23 cellular contexts compared by ENCODE assay signal in genomic region chr15:63640146-63640545, GRCh38. TPM values are rescaled to one million over a fixed set of nuclear protein-coding genes. Genes with fewer than 3 reads are reported as not detected.
"Had no signal": no experiment of that assay in that cellular context is flagged by ENCODE, and none has a peak within 500 bp of the region (broad histone marks: within the 10 kb centered on the region; RNA-seq: fewer than 3 reads in every experiment).

No MANE protein-coding gene starts in this region.

- H3K27ac Mint-ChIP-seq: activated B cell treated with CpG ODN at 0.5 μM for 24 hours; activated CD4-positive, alpha-beta T cell treated with anti-CD3 and anti-CD28 coated beads, Interleukin-2, amount 10 ng/mL, durations not matched to agents 24 days and 14 days; activated naive CD4-positive, alpha-beta T cell treated with anti-CD3 and anti-CD28 coated beads, Interleukin-2, amount 50 U/mL, for 72 hours had no signal

- H3K4me1 ChIP-seq: breast epithelium had no signal

- H3K27me3 Mint-ChIP-seq: activated B cell treated with CpG ODN at 0.5 μM for 24 hours; activated CD4-positive, alpha-beta T cell treated with anti-CD3 and anti-CD28 coated beads, Interleukin-2, amount 10 ng/mL, durations not matched to agents 24 days and 14 days; T-cell had no signal

- H3K9me3 Mint-ChIP-seq: activated B cell treated with CpG ODN at 0.5 μM for 24 hours; activated CD4-positive, alpha-beta T cell treated with anti-CD3 and anti-CD28 coated beads, Interleukin-2, amount 10 ng/mL, durations not matched to agents 24 days and 14 days; activated naive CD4-positive, alpha-beta T cell treated with anti-CD3 and anti-CD28 coated beads, Interleukin-2, amount 50 U/mL, for 72 hours; T-cell had no signal

- H3K27ac ChIP-seq: breast epithelium had no signal

- H3K27me3 ChIP-seq: breast epithelium had no signal

- H3K9me3 ChIP-seq: breast epithelium had no signal

- H3K4me3 Mint-ChIP-seq: activated B cell treated with CpG ODN at 0.5 μM for 24 hours; activated CD4-positive, alpha-beta T cell treated with anti-CD3 and anti-CD28 coated beads, Interleukin-2, amount 10 ng/mL, durations not matched to agents 24 days and 14 days; T-cell had no signal

- H3K4me1 Mint-ChIP-seq: activated B cell treated with CpG ODN at 0.5 μM for 24 hours, T-cell had no signal

- H3K4me3 ChIP-seq: breast epithelium, K562 had no signal

- ATAC-seq: activated naive CD4-positive, alpha-beta T cell treated with anti-CD3 and anti-CD28 coated beads, Interleukin-2, amount 50 U/mL, for 72 hours; K562; T-cell had no signal

- DNase-seq: activated B cell treated with CpG ODN at 0.5 μM for 24 hours; activated CD4-positive, alpha-beta T cell treated with anti-CD3 and anti-CD28 coated beads for 1 hour; activated CD4-positive, alpha-beta T cell treated with anti-CD3 and anti-CD28 coated beads, Interleukin-2, amount 10 ng/mL, durations not matched to agents 24 days and 14 days; activated CD4-positive, alpha-beta T cell treated with anti-CD3 and anti-CD28 coated beads, Interleukin-2, amount 50 U/mL, for 48 hours; anterior cingulate cortex; caudate nucleus; Karpas-422; NCI-H1048; NCI-H1417; NCI-H2029; NCI-H2107; NCI-H2171 treated with DMSO at 0.1 percent for 48 hours; NCI-H345; NCI-H510A; NCI-H526 treated with DMSO at 0.1 percent for 48 hours; NCI-H82; SIG-M5; T-cell; T-helper 2 cell; T1000 had no signal

RNA-seq across cellular contexts. Expression of gene FBXL22, which starts 43.0 kb away (rescaled TPM):
- total RNA-seq: K562 had no signal
- polyA plus RNA-seq: K562 had no signal
